In genomic region chr1:19193004-19193403, GRCh38 we compare ENCODE assay signal across 19 cellular contexts. TPM values are rescaled to one million over a fixed set of nuclear protein-coding genes. Genes with fewer than 3 reads are reported as not detected.
DNase-seq lines count a peak whose midpoint lies in the region; ATAC-seq and TF ChIP-seq lines count a peak whose summit lies in the region.
"Had no signal": no experiment of that assay in that cellular context is flagged by ENCODE, and none has a peak within 500 bp of the region (broad histone marks: within the 10 kb centered on the region; RNA-seq: fewer than 3 reads in every experiment).

No MANE protein-coding gene starts in this region.

- TF ChIP-seq CTCF in VCaP (conservative IDR thresholded peaks at IDR 0.05) (no peak), chondrocyte (IDR thresholded peaks at IDR 0.05) (no peak)

- intact Hi-C loops in head of caudate nucleus (cut with DNase I) = no loop called here

- no peak for DNase-seq in activated naive CD8-positive, alpha-beta T cell treated with anti-CD3 and anti-CD28 coated beads for 36 hours
- no peak for DNase-seq in chondrocyte (ENCODE audit: low spot score)
- DNase-seq in memory B cell (ENCODE audit: low spot score in 2 of 2) = no peak
- no peak for DNase-seq in head of caudate nucleus
- DNase-seq in DMS53 (lab: John Stamatoyannopoulos, UW) = no peak
- DNase-seq: AML-193; Calu3; CD4-positive, alpha-beta memory T cell; DND-41; EL; HCEC 1CT; KG1 had no signal

- H3K4me3 Mint-ChIP-seq in activated naive CD8-positive, alpha-beta T cell = no peak overlapping the region
- no peak overlapping the region for H3K4me3 Mint-ChIP-seq in activated naive CD8-positive, alpha-beta T cell treated with anti-CD3 and anti-CD28 coated beads for 36 hours
- H3K4me3 Mint-ChIP-seq in chondrocyte (ENCODE audit: unreplicated experiment) = no peak overlapping the region
- H3K4me3 Mint-ChIP-seq in memory B cell = no peak overlapping the region
- H3K4me3 Mint-ChIP-seq: CD14-positive monocyte; CD4-positive, alpha-beta memory T cell; GM23338; IgD-negative memory B cell had no signal

- H3K9me3 Mint-ChIP-seq in activated naive CD8-positive, alpha-beta T cell (ENCODE audit: low read depth) = no peaks in the 10 kb centered on the region
- no peaks in the 10 kb centered on the region for H3K9me3 Mint-ChIP-seq in activated naive CD8-positive, alpha-beta T cell treated with anti-CD3 and anti-CD28 coated beads for 36 hours
- H3K9me3 Mint-ChIP-seq in chondrocyte (ENCODE audit: low read depth) = no peaks in the 10 kb centered on the region
- H3K9me3 Mint-ChIP-seq in memory B cell = no peaks in the 10 kb centered on the region
- H3K9me3 Mint-ChIP-seq: GM23338, IgD-negative memory B cell had no signal

- peaks cover 2% of the 10 kb centered on the region for H3K4me1 Mint-ChIP-seq in activated naive CD8-positive, alpha-beta T cell (ENCODE audit: low read depth)
- H3K4me1 Mint-ChIP-seq in activated naive CD8-positive, alpha-beta T cell treated with anti-CD3 and anti-CD28 coated beads for 36 hours = peaks cover 3% of the 10 kb centered on the region
- no peaks in the 10 kb centered on the region for H3K4me1 Mint-ChIP-seq in chondrocyte (ENCODE audit: low read depth)
- no peaks in the 10 kb centered on the region for H3K4me1 Mint-ChIP-seq in memory B cell
- H3K4me1 Mint-ChIP-seq: CD14-positive monocyte had no signal

- H3K27ac ChIP-seq in VCaP = peak overlapping the region; percentile 96
- H3K27ac ChIP-seq: A549 had no signal

- peak overlapping the region; percentile 4 for H3K27ac Mint-ChIP-seq in activated naive CD8-positive, alpha-beta T cell
- H3K27ac Mint-ChIP-seq in activated naive CD8-positive, alpha-beta T cell treated with anti-CD3 and anti-CD28 coated beads for 36 hours = no peak overlapping the region
- peak overlapping the region; percentile 62 for H3K27ac Mint-ChIP-seq in chondrocyte (ENCODE audit: unreplicated experiment)
- H3K27ac Mint-ChIP-seq in memory B cell = peak overlapping the region; percentile 43
- H3K27ac Mint-ChIP-seq: GM23338, IgD-negative memory B cell had no signal

- ATAC-seq in memory B cell (ENCODE audit: low read depth) = no peak
- ATAC-seq in HG02798 (IDR thresholded peaks at IDR 0.05; ENCODE audit: poor library complexity, unreplicated experiment) = no peak
- ATAC-seq: A549, GM23338 had no signal

- H3K27me3 Mint-ChIP-seq in activated naive CD8-positive, alpha-beta T cell = no peaks in the 10 kb centered on the region
- H3K27me3 Mint-ChIP-seq in activated naive CD8-positive, alpha-beta T cell treated with anti-CD3 and anti-CD28 coated beads for 36 hours = no peaks in the 10 kb centered on the region
- no peaks in the 10 kb centered on the region for H3K27me3 Mint-ChIP-seq in chondrocyte (ENCODE audit: low read depth)
- H3K27me3 Mint-ChIP-seq in memory B cell = no peaks in the 10 kb centered on the region
- H3K27me3 Mint-ChIP-seq: CD4-positive, alpha-beta memory T cell; IgD-negative memory B cell had no signal

- H3K36me3 Mint-ChIP-seq in activated naive CD8-positive, alpha-beta T cell = peaks cover 29% of the 10 kb centered on the region
- H3K36me3 Mint-ChIP-seq in activated naive CD8-positive, alpha-beta T cell treated with anti-CD3 and anti-CD28 coated beads for 36 hours = peaks cover 40% of the 10 kb centered on the region
- H3K36me3 Mint-ChIP-seq in chondrocyte (ENCODE audit: low read depth) (peaks cover 54% of the 10 kb centered on the region), memory B cell (peaks cover 49% of the 10 kb centered on the region)

RNA-seq across cellular contexts. Expression of gene UBR4, which starts 17.1 kb away (rescaled TPM):
- total RNA-seq in activated naive CD8-positive, alpha-beta T cell treated with anti-CD3 and anti-CD28 coated beads for 36 hours = 100 to 1,000 TPM; 109 to 110 TPM
- total RNA-seq in chondrocyte = 133 to 144 TPM (median 135 TPM) in 3 replicates

RNA-seq across cellular contexts. Expression of gene EMC1, which starts 58.3 kb away (rescaled TPM):
- total RNA-seq in activated naive CD8-positive, alpha-beta T cell treated with anti-CD3 and anti-CD28 coated beads for 36 hours = 10 to 100 TPM; 49.9 to 53.8 TPM
- total RNA-seq in chondrocyte = 51.9 to 55.6 TPM (median 55.2 TPM) in 3 replicates

RNA-seq across cellular contexts. Expression of gene MRTO4, which starts 58.6 kb away (rescaled TPM):
- total RNA-seq in activated naive CD8-positive, alpha-beta T cell treated with anti-CD3 and anti-CD28 coated beads for 36 hours = 100 to 1,000 TPM; 137 to 149 TPM
- 16.2 to 20.4 TPM (median 17.7 TPM) in 3 replicates for total RNA-seq in chondrocyte
